ENCODE assay signal across 12 cellular contexts in genomic region chr13:40692946-40693345, GRCh38. TPM values are rescaled to one million over a fixed set of nuclear protein-coding genes. Genes with fewer than 3 reads are reported as not detected.
DNase-seq lines count a peak whose midpoint lies in the region; ATAC-seq and TF ChIP-seq lines count a peak whose summit lies in the region.
"Had no signal": no experiment of that assay in that cellular context is flagged by ENCODE, and none has a peak within 500 bp of the region (broad histone marks: within the 10 kb centered on the region; RNA-seq: fewer than 3 reads in every experiment).

No MANE protein-coding gene starts in this region.

- no peaks in the 10 kb centered on the region for H3K9me2 ChIP-seq in GM23248 (ENCODE audit: insufficient read depth)
- H3K9me2 ChIP-seq in hepatocyte (replicated peaks; ENCODE audit: insufficient read depth), result no peaks in the 10 kb centered on the region

- TF ChIP-seq POLR2A in Peyer's patch (IDR thresholded peaks at IDR 0.05), result no peak

- H3K27ac ChIP-seq in GM23248 (no peak overlapping the region), psoas muscle (no peak overlapping the region), Peyer's patch (no peak overlapping the region), hepatocyte (no peak overlapping the region)

- H3K9ac ChIP-seq in GM23248, result no peak overlapping the region

- H3K27me3 ChIP-seq in GM23248 (replicated peaks; ENCODE audit: insufficient read depth) (no peaks in the 10 kb centered on the region; the same call in 1 of the 2 replicates), psoas muscle (ENCODE audit: insufficient read depth in 3 of 3, low read length in 2 of 3) (no peaks in the 10 kb centered on the region), Peyer's patch (no peaks in the 10 kb centered on the region), hepatocyte (no peaks in the 10 kb centered on the region)

- H3K36me3 ChIP-seq in GM23248 (ENCODE audit: low read depth), result no peaks in the 10 kb centered on the region
- H3K36me3 ChIP-seq in psoas muscle (ENCODE audit: insufficient read depth in 1 of 2, low read depth in 1 of 2), result no peaks in the 10 kb centered on the region
- H3K36me3 ChIP-seq in Peyer's patch, result no peaks in the 10 kb centered on the region
- no peaks in the 10 kb centered on the region for H3K36me3 ChIP-seq in hepatocyte (replicated peaks; ENCODE audit: insufficient read depth, low read depth)

- ATAC-seq in GM18498 (IDR thresholded peaks at IDR 0.05; ENCODE audit: unreplicated experiment) (peak; percentile 73), GM21737 (IDR thresholded peaks at IDR 0.05; ENCODE audit: unreplicated experiment) (peak; percentile 56), HG03457 (IDR thresholded peaks at IDR 0.05; ENCODE audit: unreplicated experiment) (peak; percentile 67), psoas muscle (no peak)

- H4K20me1 ChIP-seq in GM23248 (ENCODE audit: insufficient read depth) (no peaks in the 10 kb centered on the region), hepatocyte (ENCODE audit: insufficient read depth, poor library complexity, severe bottlenecking) (no peaks in the 10 kb centered on the region)

- DNase-seq in astrocyte of the cerebellum (ENCODE audit: low read depth) (peak; percentile 40), GM23248 (no peak), psoas muscle (no peak), Peyer's patch (no peak), hepatocyte (ENCODE audit: low spot score) (no peak)
- DNase-seq: amniotic stem cell; NCI-H446; stimulated activated CD4-positive, alpha-beta T cell treated with anti-CD3 and anti-CD28 coated beads, Interleukin-15, amount 100 ng/mL, for 24 hours; stimulated activated naive CD4-positive, alpha-beta T cell had no signal

- H3K79me2 ChIP-seq in GM23248 (ENCODE audit: insufficient read depth), result no peaks in the 10 kb centered on the region
- no peaks in the 10 kb centered on the region for H3K79me2 ChIP-seq in hepatocyte

- no peak overlapping the region for H2AFZ ChIP-seq in GM23248
- no peak overlapping the region for H2AFZ ChIP-seq in hepatocyte

- H3K9me3 ChIP-seq in GM23248 (ENCODE audit: low read depth) (no peaks in the 10 kb centered on the region), psoas muscle (no peaks in the 10 kb centered on the region), Peyer's patch (no peaks in the 10 kb centered on the region), hepatocyte (ENCODE audit: low read depth) (no peaks in the 10 kb centered on the region)

- H3K4me1 ChIP-seq in GM23248 (ENCODE audit: insufficient read depth) (no peaks in the 10 kb centered on the region), psoas muscle (no peaks in the 10 kb centered on the region), Peyer's patch (no peaks in the 10 kb centered on the region), hepatocyte (ENCODE audit: insufficient read depth) (no peaks in the 10 kb centered on the region)

- H3K4me3 ChIP-seq in astrocyte of the cerebellum (ENCODE audit: low read depth, low read length) (no peak overlapping the region), GM23248 (no peak overlapping the region), psoas muscle (no peak overlapping the region), Peyer's patch (no peak overlapping the region), hepatocyte (no peak overlapping the region)

- no peaks in the 10 kb centered on the region for H3F3A ChIP-seq in GM23248 (ENCODE audit: insufficient read depth)

- intact Hi-C loops in psoas muscle (cut with DNase I), result no loop called here

- TF ChIP-seq CTCF in astrocyte of the cerebellum (IDR thresholded peaks at IDR 0.05; ENCODE audit: low read depth, low read length, missing control alignments) (no peak), psoas muscle (IDR thresholded peaks at IDR 0.05) (no peak), Peyer's patch (IDR thresholded peaks at IDR 0.05) (no peak), hepatocyte (IDR thresholded peaks at IDR 0.05; ENCODE audit: poor library complexity) (no peak)

- WGBS in GM23248 (ENCODE audit: low coverage in 1 of 2, low lambda C conversion rate in 2 of 2, missing lambda C conversion rate in 2 of 2), 2 experiments, result 81 to 87% methylated on average over 2 of the region's 2 CpGs
- 65 to 84% (median 76%) methylated on average over 2 of the region's 2 CpGs for WGBS in psoas muscle, 3 donors
- 88% methylated on average over 2 of the region's 2 CpGs for WGBS in hepatocyte (ENCODE audit: low lambda C conversion rate, missing lambda C conversion rate)

- no peak overlapping the region for H3K4me2 ChIP-seq in GM23248 (ENCODE audit: unreplicated experiment)
- H3K4me2 ChIP-seq in hepatocyte, result no peak overlapping the region

- in situ Hi-C loops in astrocyte of the cerebellum (cut with HindIII; ENCODE audit: low sequenced_read_pairs) (loop anchor here (25.0 kb wide), 1 partner anchor 1006 kb away; no protein-coding TSS in a partner anchor), GM23248 (cut with MboI) (loop anchor here (25.0 kb wide), 1 partner anchor 1006 kb away; no protein-coding TSS in a partner anchor)

RNA-seq across cellular contexts. Expression of gene FOXO1, which starts 26.5 kb away (rescaled TPM):
- total RNA-seq in GM23248 (2014; rRNA removed; shearing (Covaris generic)), result 0.63 and 1.1 TPM in 2 replicates
- 0.46 and 0.59 TPM in 2 replicates for polyA plus RNA-seq in GM23248 (2016; fragmentation: Nextera tagmentation; extraction: Ambion mirVana)
- total RNA-seq in psoas muscle, result 100 to 1,000 TPM in 2 of 4 donors, 10 to 100 TPM in 2; 54.3 to 160 (median 91.1) TPM
- polyA plus RNA-seq in psoas muscle, result 10 to 100 TPM; 23.8 to 83.2 (median 68.3) TPM
- total RNA-seq in Peyer's patch, result 10 to 100 TPM; 22.2 to 32.2 (median 26.8) TPM
- total RNA-seq in hepatocyte, result 26.5 and 30.3 TPM in 2 replicates
- polyA plus RNA-seq in hepatocyte, result 35.2 and 48.3 TPM in 2 replicates

Comparison
In these comparisons a context has a peak if more than half of its experiments do, and no peak if none do; other contexts are left out.
1. ATAC-seq: peak in GM18498 (single experiment), GM21737 (single experiment) and HG03457 (single experiment); none in psoas muscle (0 of 4).
2. RNA of gene FOXO1, which starts 26.5 kb away (total RNA-seq): 54.3 to 160 TPM in psoas muscle, 26.5 to 30.3 TPM in hepatocyte and 22.2 to 32.2 TPM in Peyer's patch; 0.63 to 1.1 TPM in GM23248; every median in the first group is over 10 times any median in the second.